In the genomic region with DNA sequence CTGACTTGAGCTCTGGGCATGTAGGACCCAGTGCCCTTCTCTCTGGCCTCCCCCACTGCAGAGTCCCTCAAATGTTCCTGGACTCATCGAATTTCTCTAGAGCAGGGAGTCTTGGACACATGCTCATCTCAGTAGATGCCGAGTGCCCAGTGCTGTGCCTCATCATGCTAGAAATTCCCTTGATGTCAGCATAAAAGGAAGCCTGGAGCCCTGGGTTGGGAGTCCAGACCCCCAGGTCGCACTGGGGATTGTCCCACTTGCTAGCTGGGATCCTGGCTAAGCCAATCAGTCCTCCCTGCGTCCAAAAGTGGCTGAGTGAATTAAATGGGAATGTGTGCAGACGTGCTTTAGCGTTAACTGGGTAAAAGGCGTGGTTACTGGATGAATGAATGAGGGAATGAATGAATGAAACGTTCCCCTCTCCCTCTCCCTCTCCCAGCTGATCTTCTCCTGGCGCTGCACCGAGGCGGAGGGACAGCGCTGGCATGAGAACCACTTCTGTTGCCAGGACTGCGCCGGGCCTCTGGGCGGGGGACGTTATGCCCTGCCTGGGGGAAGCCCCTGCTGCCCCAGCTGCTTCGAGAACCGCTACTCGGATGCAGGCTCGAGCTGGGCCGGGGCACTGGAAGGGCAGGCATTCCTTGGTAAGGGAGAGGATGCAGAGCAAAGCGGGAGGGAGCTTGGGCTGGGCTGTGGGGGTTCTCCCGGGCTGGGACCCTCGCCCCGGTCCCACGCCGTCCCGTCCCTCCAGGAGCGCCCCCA, we compare ENCODE assay signal across 8 cellular contexts. TPM values are rescaled to one million over a fixed set of nuclear protein-coding genes. Genes with fewer than 3 reads are reported as not detected.
DNase-seq lines count a peak whose midpoint lies in the region; ATAC-seq and TF ChIP-seq lines count a peak whose summit lies in the region.

No MANE protein-coding gene starts in this region.

- peaks cover 0 to 20% (median 8%) of the 10 kb centered on the region in 11 experiments; a peak in 12 of 22 replicates for H4K20me1 ChIP-seq in BLaER1 treated with 17β-estradiol and CSF1 and Interleukin-3, amounts not matched to agents 10 nM and 100 nM

- peaks cover 25 to 28% of the 10 kb centered on the region in 2 donors for H3K36me3 Mint-ChIP-seq in activated naive CD4-positive, alpha-beta T cell treated with anti-CD3 and anti-CD28 coated beads, Interleukin-2, amount 50 U/mL, for 72 hours

- POLR2A ChIA-PET in HEK293T (lab: Yijun Ruan, JAX) = interaction anchor here (1.1 to 2.7 kb wide), 12 partner anchors 18 to 331 kb away, joined by 3 to 15 read pairs (median 8); a partner anchor contains a TSS

- peaks cover 50 to 64% (median 55%) of the 10 kb centered on the region in 10 experiments for H3K4me1 ChIP-seq in BLaER1 treated with 17β-estradiol and CSF1 and Interleukin-3, amounts not matched to agents 10 nM and 100 nM

- H3K36me3 ChIP-seq in BLaER1 treated with 17β-estradiol and CSF1 and Interleukin-3, amounts not matched to agents 10 nM and 100 nM = peaks cover 16 to 26% (median 23%) of the 10 kb centered on the region in 11 experiments

- no peaks in the 10 kb centered on the region for H3K9me3 ChIP-seq in BLaER1 treated with 17β-estradiol and CSF1 and Interleukin-3, amounts not matched to agents 10 nM and 100 nM (replicated peaks in 1 of 11)

- ATAC-seq in activated naive CD4-positive, alpha-beta T cell treated with anti-CD3 and anti-CD28 coated beads, Interleukin-2, amount 50 U/mL, for 72 hours = no peak

- DNase-seq in HEK293T (ENCODE audit: extremely low spot score) = peak; percentile 20
- DNase-seq in amniotic epithelial cell (ENCODE audit: low read depth) = peak; percentile 12
- peak in 27 of 51 donors; percentile 20 to 72 (median 41) for DNase-seq in hypothalamus (lab: John Stamatoyannopoulos, UW)
- DNase-seq in amniotic stem cell (lab: John Stamatoyannopoulos, UW) = no peak
- no peak for DNase-seq in SKM-1 (lab: John Stamatoyannopoulos, UW; ENCODE audit: unreplicated experiment)
- DNase-seq in activated naive CD4-positive, alpha-beta T cell treated with anti-CD3 and anti-CD28 coated beads, Interleukin-2, amount 50 U/mL, for 72 hours (ENCODE audit: low spot score in 2 of 2) = no peak

- peak overlapping the region in 10 of 11 experiments; percentile 82 to 98 (median 95); a peak in 20 of 22 replicates for H3K27ac ChIP-seq in BLaER1 treated with 17β-estradiol and CSF1 and Interleukin-3, amounts not matched to agents 10 nM and 100 nM
- H3K27ac ChIP-seq in skin epidermis = peak overlapping the region in 19 of 21 experiments; percentile 9 to 98 (median 89)

- CTCF ChIA-PET in HEK293T (lab: Yijun Ruan, JAX) = interaction anchor here (0.6 to 3.1 kb wide), 8 partner anchors 17 to 881 kb away, joined by 3 to 37 read pairs (median 9); a partner anchor contains a TSS

- H3K4me2 ChIP-seq in BLaER1 treated with 17β-estradiol and CSF1 and Interleukin-3, amounts not matched to agents 10 nM and 100 nM = peak overlapping the region; percentile 93 to 99 (median 98)

- peak overlapping the region; percentile 84 to 99 (median 96) for H3K4me3 ChIP-seq in BLaER1 treated with 17β-estradiol and CSF1 and Interleukin-3, amounts not matched to agents 10 nM and 100 nM
- H3K4me3 ChIP-seq in skin epidermis = peak overlapping the region; percentile 55 to 97 (median 84)

- H3K27ac Mint-ChIP-seq in activated naive CD4-positive, alpha-beta T cell treated with anti-CD3 and anti-CD28 coated beads, Interleukin-2, amount 50 U/mL, for 72 hours = no peak overlapping the region

- H3K9me3 Mint-ChIP-seq in activated naive CD4-positive, alpha-beta T cell treated with anti-CD3 and anti-CD28 coated beads, Interleukin-2, amount 50 U/mL, for 72 hours = no peaks in the 10 kb centered on the region

- peak overlapping the region; percentile 89 to 99 (median 96) for H3K9ac ChIP-seq in BLaER1 treated with 17β-estradiol and CSF1 and Interleukin-3, amounts not matched to agents 10 nM and 100 nM

- H3K27me3 ChIP-seq in BLaER1 treated with 17β-estradiol and CSF1 and Interleukin-3, amounts not matched to agents 10 nM and 100 nM = peaks cover 0 to 5% (median 0%) of the 10 kb centered on the region in 11 experiments; a peak in 3 of 22 replicates

TF ChIP-seq in HEK293T, 16 proteins besides CTCF, POLR2A, EP300 and RAD21:
- no peak for TF ChIP-seq SP1 (IDR thresholded peaks at IDR 0.05)

RNA-seq across cellular contexts. Expression of a gene that starts 1.6 kb away (rescaled TPM):
- total RNA-seq in activated naive CD4-positive, alpha-beta T cell treated with anti-CD3 and anti-CD28 coated beads, Interleukin-2, amount 50 U/mL, for 72 hours = 100 to 1,000 TPM; 182 to 301 TPM

RNA-seq across cellular contexts. Expression of a gene that starts 5.3 kb away (rescaled TPM):
- under 1 TPM in 1 of 2 donors, not detected in 1; 0.60 TPM for total RNA-seq in activated naive CD4-positive, alpha-beta T cell treated with anti-CD3 and anti-CD28 coated beads, Interleukin-2, amount 50 U/mL, for 72 hours

RNA-seq across cellular contexts. Expression of a gene that starts 6.2 kb away (rescaled TPM):
- total RNA-seq in activated naive CD4-positive, alpha-beta T cell treated with anti-CD3 and anti-CD28 coated beads, Interleukin-2, amount 50 U/mL, for 72 hours = 1 to 10 TPM; 3.1 to 5.2 TPM

RNA-seq across cellular contexts. Expression of a gene that starts 38.7 kb away (rescaled TPM):
- not detected for total RNA-seq in activated naive CD4-positive, alpha-beta T cell treated with anti-CD3 and anti-CD28 coated beads, Interleukin-2, amount 50 U/mL, for 72 hours

RNA-seq across cellular contexts. Expression of a gene that starts 50.5 kb away (rescaled TPM):
- 10 to 100 TPM in 1 of 2 donors, 1 to 10 TPM in 1; 3.0 to 14.4 TPM for total RNA-seq in activated naive CD4-positive, alpha-beta T cell treated with anti-CD3 and anti-CD28 coated beads, Interleukin-2, amount 50 U/mL, for 72 hours

Comparison
In these comparisons a context has a peak if more than half of its experiments do, and no peak if none do; other contexts are left out.
1. DNase-seq: peak in HEK293T (single experiment), amniotic epithelial cell (single experiment) and hypothalamus (27 of 51); none in amniotic stem cell (single experiment), SKM-1 (single experiment) and activated naive CD4-positive, alpha-beta T cell treated with anti-CD3 and anti-CD28 coated beads, Interleukin-2, amount 50 U/mL, for 72 hours (0 of 2).